1 cellular context compared by ENCODE assay signal in the genomic region with DNA sequence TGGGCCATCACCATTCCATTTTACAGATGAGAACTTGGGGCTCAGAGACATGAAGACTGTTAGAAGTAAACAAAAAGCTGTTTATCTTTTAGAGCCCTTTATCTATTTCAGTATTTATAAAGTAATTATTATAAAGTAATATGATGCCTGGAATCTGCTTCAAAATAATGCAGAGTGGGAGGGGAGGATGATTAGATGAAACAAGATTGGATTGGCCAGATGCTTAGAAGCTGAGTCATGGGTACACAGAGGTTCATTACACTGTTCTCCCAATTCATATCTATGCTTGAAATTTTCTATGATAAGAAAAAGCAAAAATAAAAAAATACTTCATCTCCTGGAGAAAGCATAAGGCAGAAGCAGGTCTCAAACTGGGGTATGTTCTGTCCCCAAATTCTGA.
A peak's percentile ranks its signal among the peaks of the same experiment; 100 is the strongest.
TF ChIP-seq lines count a peak whose summit lies in the region.

No MANE protein-coding gene starts in this region.

TF ChIP-seq in SK-N-SH, 30 proteins besides CTCF, POLR2A, EP300 and RAD21 (continued from another document):
- TF ChIP-seq REST (IDR thresholded peaks at IDR 0.05; ENCODE audit: low read depth, low read length) (no peak), FOSL2 (IDR thresholded peaks at IDR 0.05; ENCODE audit: borderline replicate concordance, low read depth) (peak; percentile 61; the same call in 1 of the 2 replicates), EZH2phosphoT487 (IDR thresholded peaks at IDR 0.05; ENCODE audit: borderline replicate concordance, low read depth) (no peak), POLR2AphosphoS5 (IDR thresholded peaks at IDR 0.05; ENCODE audit: low read depth, low read length) (no peak), USF2 (IDR thresholded peaks at IDR 0.05; ENCODE audit: borderline replicate concordance, low read depth, low read length) (no peak), FOXJ3 (CRISPR knock-in tag; IDR thresholded peaks at IDR 0.05) (no peak), MEF2A (IDR thresholded peaks at IDR 0.05; ENCODE audit: borderline replicate concordance, low read depth) (no peak), GATA2 (CRISPR knock-in tag; IDR thresholded peaks at IDR 0.05) (no peak)
- TF ChIP-seq, protein P1, sequence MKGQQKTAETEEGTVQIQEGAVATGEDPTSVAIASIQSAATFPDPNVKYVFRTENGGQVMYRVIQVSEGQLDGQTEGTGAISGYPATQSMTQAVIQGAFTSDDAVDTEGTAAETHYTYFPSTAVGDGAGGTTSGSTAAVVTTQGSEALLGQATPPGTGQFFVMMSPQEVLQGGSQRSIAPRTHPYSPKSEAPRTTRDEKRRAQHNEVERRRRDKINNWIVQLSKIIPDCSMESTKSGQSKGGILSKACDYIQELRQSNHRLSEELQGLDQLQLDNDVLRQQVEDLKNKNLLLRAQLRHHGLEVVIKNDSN (IDR thresholded peaks at IDR 0.05; ENCODE audit: borderline replicate concordance, low read depth), result no peak
- TF ChIP-seq, protein P2, sequence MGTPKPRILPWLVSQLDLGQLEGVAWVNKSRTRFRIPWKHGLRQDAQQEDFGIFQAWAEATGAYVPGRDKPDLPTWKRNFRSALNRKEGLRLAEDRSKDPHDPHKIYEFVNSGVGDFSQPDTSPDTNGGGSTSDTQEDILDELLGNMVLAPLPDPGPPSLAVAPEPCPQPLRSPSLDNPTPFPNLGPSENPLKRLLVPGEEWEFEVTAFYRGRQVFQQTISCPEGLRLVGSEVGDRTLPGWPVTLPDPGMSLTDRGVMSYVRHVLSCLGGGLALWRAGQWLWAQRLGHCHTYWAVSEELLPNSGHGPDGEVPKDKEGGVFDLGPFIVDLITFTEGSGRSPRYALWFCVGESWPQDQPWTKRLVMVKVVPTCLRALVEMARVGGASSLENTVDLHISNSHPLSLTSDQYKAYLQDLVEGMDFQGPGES (IDR thresholded peaks at IDR 0.05; ENCODE audit: low read depth, low read length), result no peak
- TF ChIP-seq, protein P3, sequence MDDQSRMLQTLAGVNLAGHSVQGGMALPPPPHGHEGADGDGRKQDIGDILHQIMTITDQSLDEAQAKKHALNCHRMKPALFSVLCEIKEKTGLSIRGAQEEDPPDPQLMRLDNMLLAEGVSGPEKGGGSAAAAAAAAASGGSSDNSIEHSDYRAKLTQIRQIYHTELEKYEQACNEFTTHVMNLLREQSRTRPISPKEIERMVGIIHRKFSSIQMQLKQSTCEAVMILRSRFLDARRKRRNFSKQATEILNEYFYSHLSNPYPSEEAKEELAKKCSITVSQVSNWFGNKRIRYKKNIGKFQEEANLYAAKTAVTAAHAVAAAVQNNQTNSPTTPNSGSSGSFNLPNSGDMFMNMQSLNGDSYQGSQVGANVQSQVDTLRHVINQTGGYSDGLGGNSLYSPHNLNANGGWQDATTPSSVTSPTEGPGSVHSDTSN (IDR thresholded peaks at IDR 0.05), result peak; percentile 29; the same call in 1 of the 2 replicates
TF ChIP-seq in SK-N-SH: peak in this region for 7.
